Comparison of ENCODE assay signal across 9 cellular contexts in the genomic region with DNA sequence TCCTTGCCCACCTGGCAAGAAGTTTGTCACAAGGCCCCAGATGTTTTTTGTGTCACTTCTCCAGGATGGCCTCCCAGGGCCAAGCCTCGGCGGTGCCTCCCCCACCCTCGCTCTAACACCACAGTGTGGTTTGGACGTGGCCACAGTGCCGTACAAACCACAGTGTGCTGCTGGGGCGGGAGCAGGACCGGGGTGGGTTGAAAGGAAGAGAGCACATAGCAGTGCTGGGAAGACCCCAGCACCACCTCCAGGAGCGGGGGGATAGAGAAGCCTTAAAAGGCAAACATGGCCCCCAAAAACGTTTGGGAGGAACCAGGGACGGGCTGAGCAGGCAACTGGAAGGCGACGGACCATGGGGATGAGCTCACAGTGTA. TPM values are rescaled to one million over a fixed set of nuclear protein-coding genes. Genes with fewer than 3 reads are reported as not detected.
DNase-seq lines count a peak whose midpoint lies in the region; ATAC-seq lines count a peak whose summit lies in the region.
"Had no signal": no experiment of that assay in that cellular context is flagged by ENCODE, and none has a peak within 500 bp of the region (broad histone marks: within the 10 kb centered on the region; RNA-seq: fewer than 3 reads in every experiment).

No MANE protein-coding gene starts in this region.

- peaks cover 2% of the 10 kb centered on the region for H3K27me3 Mint-ChIP-seq in activated CD8-positive, alpha-beta T cell treated with anti-CD3 and anti-CD28 coated beads, Interleukin-2, amount 10 ng/mL, durations not matched to agents 7 days and 5 days (ENCODE audit: low read depth)
- peaks cover 16 to 37% (median 18%) of the 10 kb centered on the region in 3 donors for H3K27me3 Mint-ChIP-seq in immature natural killer cell (ENCODE audit: low read depth in 3 of 3)
- H3K27me3 Mint-ChIP-seq: IgD-negative memory B cell had no signal

- H3K4me3 ChIP-seq in MG63: peak overlapping the region; percentile 54

- no peaks in the 10 kb centered on the region for H3K27me3 ChIP-seq in MG63

- no peaks in the 10 kb centered on the region for H3K9me3 ChIP-seq in MG63

- peak overlapping the region; percentile 80 for H3K4me3 Mint-ChIP-seq in activated CD8-positive, alpha-beta T cell treated with anti-CD3 and anti-CD28 coated beads, Interleukin-2, amount 10 ng/mL, durations not matched to agents 7 days and 5 days
- H3K4me3 Mint-ChIP-seq in immature natural killer cell: peak overlapping the region; percentile 56 to 75 (median 59)
- H3K4me3 Mint-ChIP-seq in stimulated activated effector memory CD8-positive, alpha-beta T cell treated with anti-CD3 and anti-CD28 coated beads, Interleukin-12 subunit alpha, Interleukin-12 subunit beta, amount 100 ng/mL, for 72 hours: peak overlapping the region; percentile 97

- CTCF ChIA-PET in activated CD8-positive, alpha-beta T cell treated with anti-CD3 and anti-CD28 coated beads, Interleukin-2, amount 10 ng/mL, durations not matched to agents 7 days and 5 days (lab: Charles Lee): interaction anchor here (0.7 kb wide), 1 partner anchor 23 kb away, joined by 3 read pairs; no protein-coding TSS in a partner anchor

- POLR2A ChIA-PET in activated CD8-positive, alpha-beta T cell treated with anti-CD3 and anti-CD28 coated beads, Interleukin-2, amount 10 ng/mL, durations not matched to agents 7 days and 5 days (lab: Charles Lee): interaction anchor here (1.4 kb wide), 1 partner anchor 18 kb away, joined by 8 read pairs; the partner anchor contains the start of gene SLC16A13

- no peak for ATAC-seq in activated CD8-positive, alpha-beta T cell treated with anti-CD3 and anti-CD28 coated beads, Interleukin-2, amount 10 ng/mL, durations not matched to agents 7 days and 5 days
- no peak for ATAC-seq in stimulated activated effector memory CD8-positive, alpha-beta T cell treated with anti-CD3 and anti-CD28 coated beads, Interleukin-12 subunit alpha, Interleukin-12 subunit beta, amount 100 ng/mL, for 72 hours
- ATAC-seq in GM18868 (IDR thresholded peaks at IDR 0.05; ENCODE audit: unreplicated experiment): no peak
- ATAC-seq in HG03521 (IDR thresholded peaks at IDR 0.05; ENCODE audit: unreplicated experiment): no peak

- no peak for DNase-seq in MG63
- DNase-seq in activated CD8-positive, alpha-beta T cell treated with anti-CD3 and anti-CD28 coated beads, Interleukin-2, amount 10 ng/mL, durations not matched to agents 7 days and 5 days: peak; percentile 52
- DNase-seq in immature natural killer cell: peak; percentile 39 to 52 (median 45)
- peak in 1 of 2 donors; percentile 68 for DNase-seq in stimulated activated effector memory CD8-positive, alpha-beta T cell treated with anti-CD3 and anti-CD28 coated beads, Interleukin-12 subunit alpha, Interleukin-12 subunit beta, amount 100 ng/mL, for 72 hours (ENCODE audit: low spot score in 2 of 2)
- DNase-seq in NCI-H1092 treated with DMSO at 0.1 percent for 48 hours (lab: John Stamatoyannopoulos, UW): no peak
- no peak for DNase-seq in DMS153 treated with DMSO at 0.1 percent for 48 hours (lab: John Stamatoyannopoulos, UW; ENCODE audit: unreplicated experiment)

- peaks cover 28% of the 10 kb centered on the region for H3K36me3 Mint-ChIP-seq in activated CD8-positive, alpha-beta T cell treated with anti-CD3 and anti-CD28 coated beads, Interleukin-2, amount 10 ng/mL, durations not matched to agents 7 days and 5 days (ENCODE audit: low read depth)
- peaks cover 0 to 5% (median 4%) of the 10 kb centered on the region in 3 donors for H3K36me3 Mint-ChIP-seq in immature natural killer cell
- peaks cover 61% of the 10 kb centered on the region for H3K36me3 Mint-ChIP-seq in stimulated activated effector memory CD8-positive, alpha-beta T cell treated with anti-CD3 and anti-CD28 coated beads, Interleukin-12 subunit alpha, Interleukin-12 subunit beta, amount 100 ng/mL, for 72 hours

- H3K36me3 ChIP-seq in MG63: peaks cover 16% of the 10 kb centered on the region

- H3K27ac Mint-ChIP-seq in activated CD8-positive, alpha-beta T cell treated with anti-CD3 and anti-CD28 coated beads, Interleukin-2, amount 10 ng/mL, durations not matched to agents 7 days and 5 days: peak overlapping the region; percentile 99
- H3K27ac Mint-ChIP-seq in immature natural killer cell: peak overlapping the region; percentile 69 to 100 (median 88)
- peak overlapping the region; percentile 96 for H3K27ac Mint-ChIP-seq in stimulated activated effector memory CD8-positive, alpha-beta T cell treated with anti-CD3 and anti-CD28 coated beads, Interleukin-12 subunit alpha, Interleukin-12 subunit beta, amount 100 ng/mL, for 72 hours

- H3K4me1 Mint-ChIP-seq in activated CD8-positive, alpha-beta T cell treated with anti-CD3 and anti-CD28 coated beads, Interleukin-2, amount 10 ng/mL, durations not matched to agents 7 days and 5 days (ENCODE audit: low read depth): peaks cover 79% of the 10 kb centered on the region
- peaks cover 74 to 79% of the 10 kb centered on the region in 2 donors for H3K4me1 Mint-ChIP-seq in immature natural killer cell
- H3K4me1 Mint-ChIP-seq in stimulated activated effector memory CD8-positive, alpha-beta T cell treated with anti-CD3 and anti-CD28 coated beads, Interleukin-12 subunit alpha, Interleukin-12 subunit beta, amount 100 ng/mL, for 72 hours: peaks cover 72% of the 10 kb centered on the region

- H3K9me3 Mint-ChIP-seq in activated CD8-positive, alpha-beta T cell treated with anti-CD3 and anti-CD28 coated beads, Interleukin-2, amount 10 ng/mL, durations not matched to agents 7 days and 5 days (ENCODE audit: insufficient read depth): no peaks in the 10 kb centered on the region
- H3K9me3 Mint-ChIP-seq in immature natural killer cell: no peaks in the 10 kb centered on the region
- H3K9me3 Mint-ChIP-seq in stimulated activated effector memory CD8-positive, alpha-beta T cell treated with anti-CD3 and anti-CD28 coated beads, Interleukin-12 subunit alpha, Interleukin-12 subunit beta, amount 100 ng/mL, for 72 hours: no peaks in the 10 kb centered on the region
- H3K9me3 Mint-ChIP-seq: IgD-negative memory B cell had no signal

RNA-seq across cellular contexts. Expression of gene BCL6B, which starts 5.0 kb away (rescaled TPM):
- 0.36 TPM in 1 of 2 replicates, not detected in the other for total RNA-seq in MG63 (2014; rRNA removed; shearing (Covaris generic); ENCODE audit: low replicate concordance)
- under 1 TPM; 0.47 to 0.63 TPM for total RNA-seq in activated CD8-positive, alpha-beta T cell treated with anti-CD3 and anti-CD28 coated beads, Interleukin-2, amount 10 ng/mL, durations not matched to agents 7 days and 5 days
- polyA plus RNA-seq in immature natural killer cell: under 1 TPM in 1 of 3 donors, not detected in 2; 0.10 TPM

RNA-seq across cellular contexts. Expression of gene RNASEK, which starts 5.4 kb away (rescaled TPM):
- 45.2 and 62.3 TPM in 2 replicates for total RNA-seq in MG63 (2014; rRNA removed; shearing (Covaris generic); ENCODE audit: low replicate concordance)
- 100 to 1,000 TPM; 104 to 116 TPM for total RNA-seq in activated CD8-positive, alpha-beta T cell treated with anti-CD3 and anti-CD28 coated beads, Interleukin-2, amount 10 ng/mL, durations not matched to agents 7 days and 5 days
- 100 to 1,000 TPM; 449 to 922 (median 670) TPM for polyA plus RNA-seq in immature natural killer cell

RNA-seq across cellular contexts. Expression of gene SLC16A13, which starts 18.0 kb away (rescaled TPM):
- 0.96 and 1.1 TPM in 2 replicates for total RNA-seq in MG63 (2014; rRNA removed; shearing (Covaris generic); ENCODE audit: low replicate concordance)
- total RNA-seq in activated CD8-positive, alpha-beta T cell treated with anti-CD3 and anti-CD28 coated beads, Interleukin-2, amount 10 ng/mL, durations not matched to agents 7 days and 5 days: 10 to 100 TPM; 14.8 to 15.0 TPM
- polyA plus RNA-seq in immature natural killer cell: 1 to 10 TPM in 2 of 3 donors, under 1 TPM in 1; 0.49 to 2.6 (median 2.1) TPM

RNA-seq across cellular contexts. Expression of gene ALOX12, which starts 22.0 kb away (rescaled TPM):
- not detected in 2 replicates for total RNA-seq in MG63 (2014; rRNA removed; shearing (Covaris generic); ENCODE audit: low replicate concordance)
- not detected for total RNA-seq in activated CD8-positive, alpha-beta T cell treated with anti-CD3 and anti-CD28 coated beads, Interleukin-2, amount 10 ng/mL, durations not matched to agents 7 days and 5 days
- under 1 TPM; 0.24 to 0.92 (median 0.83) TPM for polyA plus RNA-seq in immature natural killer cell

RNA-seq across cellular contexts. Expression of gene SLC16A11, which starts 26.1 kb away (rescaled TPM):
- not detected in 2 replicates for total RNA-seq in MG63 (2014; rRNA removed; shearing (Covaris generic); ENCODE audit: low replicate concordance)
- under 1 TPM; 0.34 to 0.39 TPM for total RNA-seq in activated CD8-positive, alpha-beta T cell treated with anti-CD3 and anti-CD28 coated beads, Interleukin-2, amount 10 ng/mL, durations not matched to agents 7 days and 5 days
- polyA plus RNA-seq in immature natural killer cell: 1 to 10 TPM; 1.2 to 3.9 (median 3.1) TPM

Comparison
In these comparisons a context has a peak if more than half of its experiments do, and no peak if none do; other contexts are left out.
1. DNase-seq: peak in activated CD8-positive, alpha-beta T cell treated with anti-CD3 and anti-CD28 coated beads, Interleukin-2, amount 10 ng/mL, durations not matched to agents 7 days and 5 days (single experiment) and immature natural killer cell (3 of 3); none in MG63 (single experiment), NCI-H1092 treated with DMSO at 0.1 percent for 48 hours (single experiment) and DMS153 treated with DMSO at 0.1 percent for 48 hours (single experiment).
2. Peak in every context shown above with its lines, with median percentiles within 50 percentile points of each other: H3K27ac Mint-ChIP-seq and H3K4me3 Mint-ChIP-seq.